Comparison of ENCODE assay signal across 16 cellular contexts in the genomic region with DNA sequence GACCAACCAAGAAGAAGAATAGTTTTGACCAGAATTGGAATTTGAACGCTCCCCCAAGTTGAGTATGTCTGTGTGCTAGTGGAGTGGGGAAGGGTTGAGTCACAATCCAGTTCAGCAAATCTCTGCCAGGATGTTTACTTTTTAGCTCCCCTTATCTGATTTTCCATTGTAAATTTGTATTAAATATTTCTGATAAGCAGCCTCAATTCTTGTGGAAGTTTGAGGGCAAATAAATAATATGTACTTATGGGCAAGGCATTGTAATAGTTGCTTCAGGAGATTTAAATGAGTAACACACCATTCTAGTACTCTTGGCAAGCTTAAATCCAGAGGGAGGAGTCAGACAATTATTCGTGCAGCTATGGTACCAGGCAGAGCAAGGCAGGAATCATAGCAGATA. TPM values are rescaled to one million over a fixed set of nuclear protein-coding genes. Genes with fewer than 3 reads are reported as not detected.
A peak's percentile ranks its signal among the peaks of the same experiment; 100 is the strongest.
DNase-seq lines count a peak whose midpoint lies in the region; ATAC-seq, FAIRE-seq and TF ChIP-seq lines count a peak whose summit lies in the region.
"Had no signal": no experiment of that assay in that cellular context is flagged by ENCODE, and none has a peak within 500 bp of the region (broad histone marks: within the 10 kb centered on the region; RNA-seq: fewer than 3 reads in every experiment).

No MANE protein-coding gene starts in this region.

- H3K27me3 ChIP-seq in astrocyte (ENCODE audit: insufficient read depth, low read length), result no peaks in the 10 kb centered on the region
- H3K27me3 ChIP-seq in cardiac muscle cell, result no peaks in the 10 kb centered on the region
- H3K27me3 ChIP-seq: transverse colon had no signal

- H3K4me3 Mint-ChIP-seq in astrocyte (ENCODE audit: unreplicated experiment) (peak overlapping the region; percentile 63), progenitor cell of endocrine pancreas (ENCODE audit: low read depth) (no peak overlapping the region)
- H3K4me3 Mint-ChIP-seq: activated CD8-positive, alpha-beta memory T cell treated with anti-CD3 and anti-CD28 coated beads, Interleukin-2, amount 10 ng/mL, durations not matched to agents 7 days and 5 days; CD4-positive, CD25-positive, alpha-beta regulatory T cell; T-helper 17 cell had no signal

- no peak overlapping the region for H3K27ac ChIP-seq in astrocyte (ENCODE audit: low read depth, low read length)
- peak overlapping the region; percentile 58 for H3K27ac ChIP-seq in cardiac muscle cell
- H3K27ac ChIP-seq: psoas muscle, transverse colon had no signal

- peaks cover 7% of the 10 kb centered on the region for H3K4me1 ChIP-seq in astrocyte (ENCODE audit: insufficient read depth, low read length)
- H3K4me1 ChIP-seq in cardiac muscle cell (ENCODE audit: low read depth), result peaks cover 11% of the 10 kb centered on the region
- H3K4me1 ChIP-seq: psoas muscle had no signal

- peak overlapping the region; percentile 11 for H3K4me2 ChIP-seq in astrocyte (ENCODE audit: low read length)

- H3K9me3 ChIP-seq in astrocyte (ENCODE audit: insufficient read depth, low read depth, low read length) (no peaks in the 10 kb centered on the region), cardiac muscle cell (ENCODE audit: low read depth) (no peaks in the 10 kb centered on the region)
- H3K9me3 ChIP-seq: psoas muscle, transverse colon had no signal

- H3K27me3 Mint-ChIP-seq in astrocyte (ENCODE audit: low read depth, unreplicated experiment), result no peaks in the 10 kb centered on the region
- H3K27me3 Mint-ChIP-seq in progenitor cell of endocrine pancreas, result no peaks in the 10 kb centered on the region
- H3K27me3 Mint-ChIP-seq: activated CD8-positive, alpha-beta memory T cell treated with anti-CD3 and anti-CD28 coated beads, Interleukin-2, amount 10 ng/mL, durations not matched to agents 7 days and 5 days; CD4-positive, CD25-positive, alpha-beta regulatory T cell had no signal

- DNase-seq in HTR-8/SVneo (ENCODE audit: insufficient read length, low spot score) (peak; percentile 22), astrocyte (ENCODE audit: low read depth) (peak; percentile 87), cardiac muscle cell (ENCODE audit: low read depth in 1 of 2, low spot score in 1 of 2) (peak in 1 of 2 donors; percentile 65), progenitor cell of endocrine pancreas (ENCODE audit: low spot score, unreplicated experiment) (no peak), activated gamma-delta T cell treated with Interleukin-2 at 50 U/mL for 16 hours (no peak), SK-N-DZ (ENCODE audit: low spot score) (no peak)
- no peak for DNase-seq in stimulated activated CD4-positive, alpha-beta T cell treated with anti-CD3 and anti-CD28 coated beads, Interleukin-4, amount 100 ng/mL, for 4 hours
- DNase-seq: activated CD8-positive, alpha-beta memory T cell treated with anti-CD3 and anti-CD28 coated beads, Interleukin-2, amount 10 ng/mL, durations not matched to agents 7 days and 5 days; CD4-positive, CD25-positive, alpha-beta regulatory T cell; HCEC 1CT; MM.1S; NCI-H524 treated with DMSO at 0.1 percent for 48 hours; psoas muscle; T-helper 17 cell; transverse colon had no signal

- no peaks in the 10 kb centered on the region for H4K20me1 ChIP-seq in astrocyte (ENCODE audit: insufficient read depth, low read length)

- H3K36me3 Mint-ChIP-seq in astrocyte (ENCODE audit: low read depth, unreplicated experiment) (no peaks in the 10 kb centered on the region), progenitor cell of endocrine pancreas (ENCODE audit: insufficient read depth) (peaks cover 8% of the 10 kb centered on the region)
- H3K36me3 Mint-ChIP-seq: activated CD8-positive, alpha-beta memory T cell treated with anti-CD3 and anti-CD28 coated beads, Interleukin-2, amount 10 ng/mL, durations not matched to agents 7 days and 5 days; CD4-positive, CD25-positive, alpha-beta regulatory T cell had no signal

- H3K9me3 Mint-ChIP-seq in astrocyte (ENCODE audit: unreplicated experiment), result no peaks in the 10 kb centered on the region
- H3K9me3 Mint-ChIP-seq in progenitor cell of endocrine pancreas (ENCODE audit: low read depth), result no peaks in the 10 kb centered on the region
- H3K9me3 Mint-ChIP-seq: CD4-positive, CD25-positive, alpha-beta regulatory T cell had no signal

- H3K27ac Mint-ChIP-seq in astrocyte (ENCODE audit: unreplicated experiment) (peak overlapping the region; percentile 94), progenitor cell of endocrine pancreas (peak overlapping the region; percentile 30)
- H3K27ac Mint-ChIP-seq: activated CD8-positive, alpha-beta memory T cell treated with anti-CD3 and anti-CD28 coated beads, Interleukin-2, amount 10 ng/mL, durations not matched to agents 7 days and 5 days; CD4-positive, CD25-positive, alpha-beta regulatory T cell; T-helper 17 cell had no signal

- H3K9ac ChIP-seq in astrocyte (ENCODE audit: low read length), result no peak overlapping the region

- H3K36me3 ChIP-seq in astrocyte (ENCODE audit: insufficient read depth, low read length) (no peaks in the 10 kb centered on the region), cardiac muscle cell (peaks cover 4% of the 10 kb centered on the region)
- H3K36me3 ChIP-seq: transverse colon had no signal

- ATAC-seq in HG03342 (IDR thresholded peaks at IDR 0.05; ENCODE audit: unreplicated experiment), result no peak
- ATAC-seq: activated CD8-positive, alpha-beta memory T cell treated with anti-CD3 and anti-CD28 coated beads, Interleukin-2, amount 10 ng/mL, durations not matched to agents 7 days and 5 days; psoas muscle; T-helper 17 cell had no signal

- no peaks in the 10 kb centered on the region for H3K79me2 ChIP-seq in astrocyte (ENCODE audit: insufficient read depth, low read length)

- TF ChIP-seq CTCF in astrocyte (IDR thresholded peaks at IDR 0.05; ENCODE audit: insufficient read depth, low read depth, low read length) (no peak), cardiac muscle cell (IDR thresholded peaks at IDR 0.05; ENCODE audit: low read depth, low read length) (no peak), progenitor cell of endocrine pancreas (IDR thresholded peaks at IDR 0.05; ENCODE audit: unreplicated experiment) (no peak)

- H3K4me3 ChIP-seq in astrocyte (ENCODE audit: insufficient read depth, low read depth, low read length) (no peak overlapping the region), cardiac muscle cell (no peak overlapping the region)
- H3K4me3 ChIP-seq: psoas muscle, transverse colon had no signal

- H3K4me1 Mint-ChIP-seq in astrocyte (ENCODE audit: low read depth, unreplicated experiment) (peaks cover 14% of the 10 kb centered on the region), progenitor cell of endocrine pancreas (ENCODE audit: low read depth) (peaks cover 26% of the 10 kb centered on the region)
- H3K4me1 Mint-ChIP-seq: CD4-positive, CD25-positive, alpha-beta regulatory T cell had no signal

- FAIRE-seq in HTR-8/SVneo (lab: Jason Lieb, UNC), result no peak
- no peak for FAIRE-seq in astrocyte (lab: Jason Lieb, UNC)

- no peak overlapping the region for H2AFZ ChIP-seq in astrocyte (ENCODE audit: low read depth, low read length)

RNA-seq across cellular contexts. Expression of gene CXADR, which starts 14.4 kb away (rescaled TPM):
- total RNA-seq in astrocyte, result 20.2 and 30.6 TPM in 2 replicates
- total RNA-seq in cardiac muscle cell, result 49.6 and 56.7 TPM in 2 replicates
- 57.1 and 66.0 TPM in 2 replicates for polyA plus RNA-seq in cardiac muscle cell
- 58.1 and 65.9 TPM in 2 replicates for total RNA-seq in progenitor cell of endocrine pancreas
- 29.4 and 38.8 TPM in 2 replicates for polyA plus RNA-seq in SK-N-DZ (2014; cell fraction: cytosol; rRNA removed)
- 7.1 and 11.7 TPM in 2 replicates for polyA plus RNA-seq in SK-N-DZ (2014; cell fraction: nucleus; rRNA removed)

Comparison
In these comparisons a context has a peak if more than half of its experiments do, and no peak if none do; other contexts are left out.
1. DNase-seq: peak in HTR-8/SVneo (single experiment) and astrocyte (single experiment); none in progenitor cell of endocrine pancreas (single experiment), activated gamma-delta T cell treated with Interleukin-2 at 50 U/mL for 16 hours (single experiment), stimulated activated CD4-positive, alpha-beta T cell treated with anti-CD3 and anti-CD28 coated beads, Interleukin-4, amount 100 ng/mL, for 4 hours (0 of 2) and SK-N-DZ (single experiment).